In genomic region chr10:116044722-116045374, GRCh38 we compare ENCODE assay signal across 18 cellular contexts.
DNase-seq lines count a peak whose midpoint lies in the region; ATAC-seq and TF ChIP-seq lines count a peak whose summit lies in the region.
"Had no signal": no experiment of that assay in that cellular context is flagged by ENCODE, and none has a peak within 500 bp of the region (broad histone marks: within the 10 kb centered on the region; RNA-seq: fewer than 3 reads in every experiment).

No MANE protein-coding gene starts in this region.

- H3K23ac ChIP-seq in neuronal stem cell (ENCODE audit: low read depth, low read length, poor library complexity): no peak overlapping the region

- H4K20me1 ChIP-seq in BLaER1 treated with 17β-estradiol and CSF1 and Interleukin-3, amounts not matched to agents 10 nM and 100 nM: no peaks in the 10 kb centered on the region

- TF ChIP-seq EP300 in gastroesophageal sphincter (IDR thresholded peaks at IDR 0.05): no peak

- peaks cover 20% of the 10 kb centered on the region for H3K4me1 Mint-ChIP-seq in type B pancreatic cell (ENCODE audit: unreplicated experiment)

- WGBS in gastroesophageal sphincter (ENCODE audit: low coverage in 1 of 2), 2 donors: 71 to 77% methylated on average over 1 to 4 of the region's 4 CpGs
- 23 to 30% (median 25%) methylated on average over 4 of the region's 4 CpGs for WGBS in psoas muscle, 3 donors
- no CpG with 5 or more reads among the region's 4 CpGs for WGBS in neuronal stem cell (ENCODE audit: extremely low coverage in 2 of 2, insufficient read length in 2 of 2, insufficient replicate concordance in 1 of 2), 2 donors

- no peak overlapping the region for H2BK5ac ChIP-seq in neuronal stem cell (ENCODE audit: low read length)

- TF ChIP-seq POLR2A in gastroesophageal sphincter (IDR thresholded peaks at IDR 0.05): no peak

- no peak overlapping the region for H3K18ac ChIP-seq in neuronal stem cell (ENCODE audit: low read length)

- H3K27ac ChIP-seq in BLaER1 treated with 17β-estradiol and CSF1 and Interleukin-3, amounts not matched to agents 10 nM and 100 nM: no peak overlapping the region
- no peak overlapping the region for H3K27ac ChIP-seq in SJSA1
- H3K27ac ChIP-seq in gastroesophageal sphincter: no peak overlapping the region
- H3K27ac ChIP-seq in psoas muscle: no peak overlapping the region
- H3K27ac ChIP-seq in neuronal stem cell (replicated peaks; ENCODE audit: low read length): no peak overlapping the region
- H3K27ac ChIP-seq: ovary had no signal

- no peak overlapping the region for H2BK15ac ChIP-seq in neuronal stem cell (ENCODE audit: low read length)

- no peak overlapping the region for H3K27ac Mint-ChIP-seq in type B pancreatic cell
- H3K27ac Mint-ChIP-seq: activated naive CD4-positive, alpha-beta T cell treated with anti-CD3 and anti-CD28 coated beads, Interleukin-2, amount 50 U/mL, for 72 hours had no signal

- H3K36me3 Mint-ChIP-seq in type B pancreatic cell: no peaks in the 10 kb centered on the region

- peaks cover 5% of the 10 kb centered on the region for H3K27me3 Mint-ChIP-seq in type B pancreatic cell

- no peaks in the 10 kb centered on the region for H3K9me3 Mint-ChIP-seq in type B pancreatic cell

- no peak for TF ChIP-seq CTCF in gastroesophageal sphincter (IDR thresholded peaks at IDR 0.05)
- no peak for TF ChIP-seq CTCF in psoas muscle (IDR thresholded peaks at IDR 0.05)
- TF ChIP-seq CTCF in type B pancreatic cell (conservative IDR thresholded peaks at IDR 0.05): no peak

- H2AFZ ChIP-seq in neuronal stem cell (ENCODE audit: low read length): no peak overlapping the region

- no peak overlapping the region for H3K14ac ChIP-seq in neuronal stem cell (ENCODE audit: low read length)

- intact Hi-C loops in psoas muscle (cut with DNase I): no loop called here

- no peak overlapping the region for H4K91ac ChIP-seq in neuronal stem cell (ENCODE audit: low read depth, low read length, poor library complexity)

- H3K79me1 ChIP-seq in neuronal stem cell (ENCODE audit: low read depth, low read length): no peaks in the 10 kb centered on the region

- DNase-seq in SJSA1 (ENCODE audit: low read depth in 1 of 2, low spot score in 2 of 2) (peak; percentile 53 to 64), psoas muscle (peak; percentile 60 to 81), OCI-M2 (lab: John Stamatoyannopoulos, UW; ENCODE audit: unreplicated experiment) (no peak), neuronal stem cell (ENCODE audit: low spot score) (no peak), type B pancreatic cell (ENCODE audit: extremely low spot score, unreplicated experiment) (no peak)
- DNase-seq in effector CD4-positive, alpha-beta T cell: no peak
- DNase-seq: activated CD8-positive, alpha-beta memory T cell treated with anti-CD3 and anti-CD28 coated beads, Interleukin-2, amount 50 U/mL, for 48 hours; AML-193; cortex of kidney; DMS53; NCI-H2227 treated with DMSO at 0.1 percent for 48 hours; ovary; stimulated activated CD4-positive, alpha-beta T cell treated with anti-CD3 and anti-CD28 coated beads, Interleukin-15, amount 100 ng/mL, for 24 hours had no signal

- no peak overlapping the region for H3K4me3 Mint-ChIP-seq in type B pancreatic cell

- H2AK5ac ChIP-seq in neuronal stem cell (ENCODE audit: low read depth, low read length): no peak overlapping the region

- no peaks in the 10 kb centered on the region for H3K27me3 ChIP-seq in BLaER1 treated with 17β-estradiol and CSF1 and Interleukin-3, amounts not matched to agents 10 nM and 100 nM
- H3K27me3 ChIP-seq in SJSA1 (replicated peaks): no peaks in the 10 kb centered on the region
- no peaks in the 10 kb centered on the region for H3K27me3 ChIP-seq in gastroesophageal sphincter
- no peaks in the 10 kb centered on the region for H3K27me3 ChIP-seq in psoas muscle (ENCODE audit: insufficient read depth in 3 of 3, low read length in 2 of 3)
- H3K27me3 ChIP-seq in neuronal stem cell (ENCODE audit: control insufficient read depth in 3 of 3, insufficient read depth in 3 of 3, low read depth in 1 of 3, low read length in 3 of 3): no peaks in the 10 kb centered on the region
- H3K27me3 ChIP-seq: ovary had no signal

- no peak overlapping the region for H3K4me3 ChIP-seq in BLaER1 treated with 17β-estradiol and CSF1 and Interleukin-3, amounts not matched to agents 10 nM and 100 nM
- H3K4me3 ChIP-seq in SJSA1 (no peak overlapping the region), gastroesophageal sphincter (no peak overlapping the region), psoas muscle (no peak overlapping the region), neuronal stem cell (ENCODE audit: low read length in 2 of 2) (no peak overlapping the region)
- H3K4me3 ChIP-seq: ovary had no signal

- H3K9me3 ChIP-seq in BLaER1 treated with 17β-estradiol and CSF1 and Interleukin-3, amounts not matched to agents 10 nM and 100 nM (replicated peaks in 1 of 11): peaks cover 0 to 9% (median 0%) of the 10 kb centered on the region in 11 experiments; a peak in 2 of 22 replicates
- H3K9me3 ChIP-seq in SJSA1 (replicated peaks) (no peaks in the 10 kb centered on the region), gastroesophageal sphincter (no peaks in the 10 kb centered on the region), psoas muscle (no peaks in the 10 kb centered on the region), neuronal stem cell (replicated peaks in 1 of 2; ENCODE audit: control insufficient read depth in 2 of 2, insufficient read depth in 1 of 2, low read depth in 1 of 2, low read length in 2 of 2) (peaks cover 0 to 2% of the 10 kb centered on the region in 2 donors)
- H3K9me3 ChIP-seq: ovary had no signal

- no peak overlapping the region for H3K9ac ChIP-seq in BLaER1 treated with 17β-estradiol and CSF1 and Interleukin-3, amounts not matched to agents 10 nM and 100 nM
- no peak overlapping the region for H3K9ac ChIP-seq in neuronal stem cell (ENCODE audit: low read depth, low read length, poor library complexity)

- ATAC-seq in gastroesophageal sphincter (peak; percentile 60), psoas muscle (peak in 3 of 4 donors; percentile 76 to 87 (median 86))
- ATAC-seq: activated CD4-positive, CD25-positive, alpha-beta regulatory T cell treated with anti-CD3 and anti-CD28 coated beads, Interleukin-2, amount 50 U/mL, for 24 hours; activated naive CD4-positive, alpha-beta T cell treated with anti-CD3 and anti-CD28 coated beads, Interleukin-2, amount 50 U/mL, for 72 hours; esophagus mucosa had no signal

- no peak overlapping the region for H4K8ac ChIP-seq in neuronal stem cell (ENCODE audit: low read depth, low read length)

- H3K4ac ChIP-seq in neuronal stem cell (ENCODE audit: low read length): no peak overlapping the region

- no peaks in the 10 kb centered on the region for H3K36me3 ChIP-seq in BLaER1 treated with 17β-estradiol and CSF1 and Interleukin-3, amounts not matched to agents 10 nM and 100 nM
- no peaks in the 10 kb centered on the region for H3K36me3 ChIP-seq in SJSA1
- H3K36me3 ChIP-seq in gastroesophageal sphincter: no peaks in the 10 kb centered on the region
- H3K36me3 ChIP-seq in psoas muscle (ENCODE audit: insufficient read depth in 1 of 2, low read depth in 1 of 2): no peaks in the 10 kb centered on the region
- no peaks in the 10 kb centered on the region for H3K36me3 ChIP-seq in neuronal stem cell (replicated peaks in 1 of 2; ENCODE audit: control insufficient read depth in 2 of 2, insufficient read depth in 2 of 2, low read length in 2 of 2)
- H3K36me3 ChIP-seq: ovary had no signal

- H2BK12ac ChIP-seq in neuronal stem cell (ENCODE audit: low read length): no peak overlapping the region

- H3K4me2 ChIP-seq in BLaER1 treated with 17β-estradiol and CSF1 and Interleukin-3, amounts not matched to agents 10 nM and 100 nM: peak overlapping the region in 9 of 11 experiments; percentile 28 to 61 (median 41); a peak in 18 of 22 replicates
- no peak overlapping the region for H3K4me2 ChIP-seq in neuronal stem cell (ENCODE audit: insufficient read depth, low read length, poor library complexity, severe bottlenecking)

- H3K4me1 ChIP-seq in BLaER1 treated with 17β-estradiol and CSF1 and Interleukin-3, amounts not matched to agents 10 nM and 100 nM: peaks cover 6 to 19% (median 14%) of the 10 kb centered on the region in 10 experiments; a peak in 15 of 20 replicates
- H3K4me1 ChIP-seq in SJSA1 (replicated peaks) (peaks cover 14% of the 10 kb centered on the region), gastroesophageal sphincter (peaks cover 0 to 19% (median 0%) of the 10 kb centered on the region in 3 donors), psoas muscle (peaks cover 8% of the 10 kb centered on the region), neuronal stem cell (ENCODE audit: control insufficient read depth in 2 of 2, insufficient read depth in 1 of 2, low read depth in 1 of 2, low read length in 2 of 2) (no peaks in the 10 kb centered on the region)

- H2BK120ac ChIP-seq in neuronal stem cell (ENCODE audit: low read depth, low read length): no peak overlapping the region

Comparison
In these comparisons a context has a peak if more than half of its experiments do, and no peak if none do; other contexts are left out.
1. DNase-seq: peak in SJSA1 (2 of 2) and psoas muscle (2 of 2); none in effector CD4-positive, alpha-beta T cell (single experiment), OCI-M2 (single experiment), neuronal stem cell (single experiment) and type B pancreatic cell (single experiment).